Comparison of ENCODE assay signal across 22 cellular contexts in genomic region chr11:9808943-9809342, GRCh38.
A peak's percentile ranks its signal among the peaks of the same experiment; 100 is the strongest.
DNase-seq lines count a peak whose midpoint lies in the region; FAIRE-seq and TF ChIP-seq lines count a peak whose summit lies in the region.
"Had no signal": no experiment of that assay in that cellular context is flagged by ENCODE, and none has a peak within 500 bp of the region (broad histone marks: within the 10 kb centered on the region; RNA-seq: fewer than 3 reads in every experiment).

No MANE protein-coding gene starts in this region.

- H3K4me3 ChIP-seq in mammary epithelial cell (replicated peaks in 1 of 3; ENCODE audit: insufficient read depth in 1 of 3, low read depth in 2 of 3, low read length in 3 of 3) (no peak overlapping the region), breast epithelium (no peak overlapping the region), endothelial cell of umbilical vein (replicated peaks in 1 of 3; ENCODE audit: insufficient read depth in 1 of 3, low read depth in 1 of 3, low read length in 3 of 3) (no peak overlapping the region)
- H3K4me3 ChIP-seq: lower lobe of right lung, SJCRH30, spleen had no signal

- in situ Hi-C loops in mammary epithelial cell (cut with MboI; ENCODE audit: low sequenced_read_pairs in 2 of 2) (no loop called here), SK-MEL-5 (cut with HindIII; ENCODE audit: low pct_unique_long_range_greater_than_20kb, low sequenced_read_pairs) (no loop called here)

- no peaks in the 10 kb centered on the region for H4K20me1 ChIP-seq in mammary epithelial cell (ENCODE audit: insufficient read depth, low read length)
- H4K20me1 ChIP-seq in endothelial cell of umbilical vein (replicated peaks; ENCODE audit: control insufficient read depth, extremely low read depth, insufficient read depth, low read length) = no peaks in the 10 kb centered on the region

- CTCF ChIA-PET in mammary epithelial cell (lab: Charles Lee; ENCODE audit: low non-redundant PET) = interaction anchor here (0.7 kb wide), 1 partner anchor 49 kb away, joined by 8 read pairs; no protein-coding TSS in a partner anchor
- CTCF ChIA-PET in endothelial cell of umbilical vein (lab: Charles Lee) = interaction anchor here (0.7 to 0.9 kb wide), 2 partner anchors 89 to 103 kb away, joined by 3 to 4 read pairs; no protein-coding TSS in a partner anchor

- H3K9me1 ChIP-seq in endothelial cell of umbilical vein (replicated peaks; ENCODE audit: control insufficient read depth, extremely low read depth, insufficient read depth, low read length) = no peaks in the 10 kb centered on the region

- no peak overlapping the region for H2AFZ ChIP-seq in mammary epithelial cell (ENCODE audit: low read depth, low read length)
- no peak overlapping the region for H2AFZ ChIP-seq in endothelial cell of umbilical vein (ENCODE audit: low read depth, low read length)

- no TSS peak for BruUV-seq in mammary epithelial cell (replicated peaks; lab: Mats Ljungman, UMichigan)
- no TSS peak for BruUV-seq in endothelial cell of umbilical vein (replicated peaks; lab: Mats Ljungman, UMichigan)

- dilution Hi-C loops in mammary epithelial cell (cut with HindIII; ENCODE audit: low sequenced_read_pairs) = no loop called here
- dilution Hi-C loops in endothelial cell of umbilical vein (cut with MboI; ENCODE audit: extremely low pct_ligation_motif_present, low sequenced_read_pairs) = no loop called here

- H3K27ac ChIP-seq in mammary epithelial cell (ENCODE audit: insufficient read depth, low read depth, low read length) (no peak overlapping the region), breast epithelium (no peak overlapping the region), endothelial cell of umbilical vein (ENCODE audit: insufficient read depth, low read depth, low read length) (no peak overlapping the region)
- H3K27ac ChIP-seq: lower lobe of right lung, SJCRH30, spleen had no signal

- peak; percentile 24 for DNase-seq in mammary epithelial cell
- no peak for DNase-seq in breast epithelium (ENCODE audit: low spot score in 2 of 2)
- DNase-seq in SK-MEL-5 (ENCODE audit: low read depth, low spot score) = peak; percentile 63
- DNase-seq in endothelial cell of umbilical vein (ENCODE audit: low read depth, low spot score) = no peak
- no peak for DNase-seq in HCEC 1CT
- DNase-seq in AML-193 (lab: John Stamatoyannopoulos, UW) = no peak
- no peak for DNase-seq in NK-92 treated with Interleukin-12 subunit alpha and Interleukin-12 subunit beta, amount 100 ng/mL, for 24 hours (lab: John Stamatoyannopoulos, UW)
- DNase-seq in putamen (ENCODE audit: low spot score) = no peak
- DNase-seq: activated CD4-positive, alpha-beta T cell treated with anti-CD3 and anti-CD28 coated beads, Interleukin-2, amount 10 ng/mL, durations not matched to agents 7 days and 5 days; aorta; CD4-positive, CD25-positive, alpha-beta regulatory T cell; DND-41; erythroblast; glutamatergic neuron; lower lobe of right lung; naive B cell; NCI-H2081; NCI-H524; spleen; T1000 had no signal

- H3K9ac ChIP-seq in mammary epithelial cell (ENCODE audit: insufficient read depth, low read length) (no peak overlapping the region), endothelial cell of umbilical vein (replicated peaks; ENCODE audit: extremely low read depth, insufficient read depth, low read length) (no peak overlapping the region)

- WGBS in mammary epithelial cell (ENCODE audit: low coverage, missing lambda C conversion rate) = 39% methylated on average over 7 of the region's 7 CpGs

- H3K9me3 ChIP-seq in mammary epithelial cell (replicated peaks; ENCODE audit: insufficient read depth, low read length) (no peaks in the 10 kb centered on the region), breast epithelium (no peaks in the 10 kb centered on the region), endothelial cell of umbilical vein (replicated peaks; ENCODE audit: control insufficient read depth, insufficient read depth, low read length) (no peaks in the 10 kb centered on the region)
- H3K9me3 ChIP-seq: lower lobe of right lung, SJCRH30, spleen had no signal

- TF ChIP-seq CTCF in mammary epithelial cell (conservative IDR thresholded peaks at IDR 0.05 in 1 of 2, IDR thresholded peaks at IDR 0.05 in 1 of 2; ENCODE audit: extremely low read depth in 1 of 2, insufficient read depth in 1 of 2, low read depth in 1 of 2, low read length in 2 of 2) (no peak), breast epithelium (IDR thresholded peaks at IDR 0.05) (no peak), endothelial cell of umbilical vein (IDR thresholded peaks at IDR 0.05; ENCODE audit: extremely low read depth in 1 of 2, insufficient read depth in 1 of 2, low read depth in 1 of 2, low read length in 2 of 2) (no peak)

- H3K79me2 ChIP-seq in mammary epithelial cell (ENCODE audit: insufficient read depth, low read length) (no peaks in the 10 kb centered on the region), endothelial cell of umbilical vein (ENCODE audit: control insufficient read depth, insufficient read depth, low read length) (no peaks in the 10 kb centered on the region)

- TF ChIP-seq POLR2A in breast epithelium (IDR thresholded peaks at IDR 0.05) (no peak), endothelial cell of umbilical vein (IDR thresholded peaks at IDR 0.05; ENCODE audit: low read depth, low read length) (no peak)

- POLR2A ChIA-PET in endothelial cell of umbilical vein (lab: Charles Lee) = no interaction called here

- H3K36me3 ChIP-seq in mammary epithelial cell (ENCODE audit: insufficient read depth, low read length) (peaks cover 5% of the 10 kb centered on the region), breast epithelium (no peaks in the 10 kb centered on the region), endothelial cell of umbilical vein (ENCODE audit: control insufficient read depth in 2 of 2, extremely low read depth in 1 of 2, insufficient read depth in 2 of 2, low read length in 2 of 2) (no peaks in the 10 kb centered on the region)

- H3K27me3 ChIP-seq in mammary epithelial cell (ENCODE audit: insufficient read depth, low read length) = no peaks in the 10 kb centered on the region
- H3K27me3 ChIP-seq in breast epithelium = no peaks in the 10 kb centered on the region
- H3K27me3 ChIP-seq in endothelial cell of umbilical vein (ENCODE audit: control insufficient read depth in 2 of 2, insufficient read depth in 2 of 2, low read length in 2 of 2) = no peaks in the 10 kb centered on the region
- H3K27me3 ChIP-seq: SJCRH30, spleen had no signal

- H3K4me2 ChIP-seq in mammary epithelial cell (ENCODE audit: insufficient read depth, low read depth, low read length) = no peak overlapping the region
- no peak overlapping the region for H3K4me2 ChIP-seq in endothelial cell of umbilical vein (ENCODE audit: insufficient read depth, low read length)

- H3K4me1 ChIP-seq in mammary epithelial cell (ENCODE audit: insufficient read depth, low read length) (peaks cover 3% of the 10 kb centered on the region), breast epithelium (peaks cover 0 to under 1% of the 10 kb centered on the region in 2 donors), endothelial cell of umbilical vein (ENCODE audit: control insufficient read depth, extremely low read depth, insufficient read depth, low read length) (no peaks in the 10 kb centered on the region)
- H3K4me1 ChIP-seq: lower lobe of right lung, SJCRH30, spleen had no signal

- intact Hi-C loops in mammary epithelial cell (cut with micrococcal nuclease) = no loop called here
- intact Hi-C loops in breast epithelium (cut with DNase I; ENCODE audit: low total_unique reads) = no loop called here
- intact Hi-C loops in endothelial cell of umbilical vein (cut with micrococcal nuclease) = no loop called here

- FAIRE-seq in endothelial cell of umbilical vein (lab: Jason Lieb, UNC) = peak; percentile 8
- FAIRE-seq: A204.1 had no signal

TF ChIP-seq in endothelial cell of umbilical vein, 7 proteins besides CTCF, POLR2A, EP300 and RAD21:
- TF ChIP-seq FOS (IDR thresholded peaks at IDR 0.05; ENCODE audit: borderline replicate concordance, insufficient read depth, low read length) (no peak), JUN (IDR thresholded peaks at IDR 0.05; ENCODE audit: borderline replicate concordance, insufficient read depth, insufficient read length, low read depth) (no peak), GATA2 (IDR thresholded peaks at IDR 0.05; ENCODE audit: insufficient read depth, insufficient read length, low read depth, low read length) (no peak), MAX (IDR thresholded peaks at IDR 0.05; ENCODE audit: insufficient read depth, insufficient read length) (no peak)

Comparison
In these comparisons a context has a peak if more than half of its experiments do, and no peak if none do; other contexts are left out.
1. DNase-seq: peak in mammary epithelial cell (single experiment) and SK-MEL-5 (single experiment); none in breast epithelium (0 of 2), endothelial cell of umbilical vein (single experiment), HCEC 1CT (single experiment), AML-193 (0 of 2), NK-92 treated with Interleukin-12 subunit alpha and Interleukin-12 subunit beta, amount 100 ng/mL, for 24 hours (single experiment) and putamen (single experiment).